9 cellular contexts compared by ENCODE assay signal in genomic region chr10:22345301-22346086, GRCh38. TPM values are rescaled to one million over a fixed set of nuclear protein-coding genes. Genes with fewer than 3 reads are reported as not detected.
DNase-seq lines count a peak whose midpoint lies in the region; ATAC-seq and TF ChIP-seq lines count a peak whose summit lies in the region.
"Had no signal": no experiment of that assay in that cellular context is flagged by ENCODE, and none has a peak within 500 bp of the region (broad histone marks: within the 10 kb centered on the region; RNA-seq: fewer than 3 reads in every experiment).

SPAG6 (plus strand) TSS chr10:22345496; CDS start chr10:22345612, 116 bp downstream.

- H3K9me3 ChIP-seq in adipocyte (ENCODE audit: control insufficient read depth, low read length) = peaks cover 16% of the 10 kb centered on the region
- no peaks in the 10 kb centered on the region for H3K9me3 ChIP-seq in left lung

- peak; percentile 31 for ATAC-seq in GM19397 (IDR thresholded peaks at IDR 0.05; ENCODE audit: unreplicated experiment)
- ATAC-seq in left lung = no peak
- ATAC-seq in stimulated activated naive CD8-positive, alpha-beta T cell treated with anti-CD3 and anti-CD28 coated beads, Interleukin-15, amount 100 ng/mL, for 72 hours = peak; percentile 75
- no peak for ATAC-seq in esophagus mucosa
- ATAC-seq in HG02981 (IDR thresholded peaks at IDR 0.05; ENCODE audit: unreplicated experiment) = no peak

- H3K4me3 Mint-ChIP-seq in stimulated activated naive CD8-positive, alpha-beta T cell treated with anti-CD3 and anti-CD28 coated beads, Interleukin-15, amount 100 ng/mL, for 72 hours = peak within 1 kb of the TSS; percentile 78 to 85

- H3K27ac Mint-ChIP-seq in stimulated activated naive CD8-positive, alpha-beta T cell treated with anti-CD3 and anti-CD28 coated beads, Interleukin-15, amount 100 ng/mL, for 72 hours = peak within 1 kb of the TSS in 1 of 2 donors; percentile 63

- H3K27me3 Mint-ChIP-seq in stimulated activated naive CD8-positive, alpha-beta T cell treated with anti-CD3 and anti-CD28 coated beads, Interleukin-15, amount 100 ng/mL, for 72 hours = peaks cover 72% of the 10 kb centered on the region

- H3K36me3 ChIP-seq in adipocyte (ENCODE audit: control insufficient read depth, insufficient read depth, low read length, severe bottlenecking) = no peaks in the 10 kb centered on the region
- no peaks in the 10 kb centered on the region for H3K36me3 ChIP-seq in left lung
- H3K36me3 ChIP-seq: tibial artery had no signal

- H3K27me3 ChIP-seq in adipocyte (replicated peaks; ENCODE audit: control insufficient read depth, insufficient read depth, low read length) (peaks cover 63% of the 10 kb centered on the region), left lung (peaks cover 82 to 91% of the 10 kb centered on the region in 2 donors)

- H3K4me1 Mint-ChIP-seq in stimulated activated naive CD8-positive, alpha-beta T cell treated with anti-CD3 and anti-CD28 coated beads, Interleukin-15, amount 100 ng/mL, for 72 hours = peaks cover 19% of the 10 kb centered on the region

- no peak for TF ChIP-seq CTCF in left lung (IDR thresholded peaks at IDR 0.05)

- peaks cover 0 to 5% of the 10 kb centered on the region in 2 donors for H3K9me3 Mint-ChIP-seq in stimulated activated naive CD8-positive, alpha-beta T cell treated with anti-CD3 and anti-CD28 coated beads, Interleukin-15, amount 100 ng/mL, for 72 hours

- H3K4me1 ChIP-seq in adipocyte (ENCODE audit: control insufficient read depth, insufficient read depth, low read length) (peaks cover 6% of the 10 kb centered on the region), left lung (peaks cover 2 to 18% of the 10 kb centered on the region in 2 donors)

- intact Hi-C loops in left lung (cut with DNase I) = no loop called here

- H3K4me3 ChIP-seq in adipocyte (ENCODE audit: low read length) = peak within 1 kb of the TSS; percentile 32
- peak within 1 kb of the TSS in 1 of 2 donors; percentile 34 for H3K4me3 ChIP-seq in left lung

- no peak within 1 kb of the TSS for H3K27ac ChIP-seq in left lung
- H3K27ac ChIP-seq: tibial artery had no signal

- H3K9ac ChIP-seq in adipocyte (ENCODE audit: low read length) = no peak within 1 kb of the TSS

- DNase-seq in NCI-H345 (lab: John Stamatoyannopoulos, UW) (peak; percentile 90), adipocyte (ENCODE audit: low read depth) (no peak), left lung (peak; percentile 66 to 94), SHP77 treated with DMSO at 0.1 percent for 48 hours (lab: John Stamatoyannopoulos, UW) (no peak)
- DNase-seq in stimulated activated naive CD8-positive, alpha-beta T cell treated with anti-CD3 and anti-CD28 coated beads, Interleukin-15, amount 100 ng/mL, for 72 hours = peak; percentile 55 to 78

RNA-seq across cellular contexts. Expression of gene SPAG6, which starts in this region (rescaled TPM):
- total RNA-seq in left lung (1 to 10 TPM in 1 of 2 donors, not detected in 1; 6.4 TPM), esophagus mucosa (not detected)

Comparison
In these comparisons a context has a peak if more than half of its experiments do, and no peak if none do; other contexts are left out.
1. ATAC-seq: peak in GM19397 (single experiment) and stimulated activated naive CD8-positive, alpha-beta T cell treated with anti-CD3 and anti-CD28 coated beads, Interleukin-15, amount 100 ng/mL, for 72 hours (single experiment); none in left lung (single experiment), esophagus mucosa (single experiment) and HG02981 (single experiment).
2. DNase-seq: peak in NCI-H345 (single experiment), left lung (2 of 2) and stimulated activated naive CD8-positive, alpha-beta T cell treated with anti-CD3 and anti-CD28 coated beads, Interleukin-15, amount 100 ng/mL, for 72 hours (2 of 2); none in adipocyte (single experiment) and SHP77 treated with DMSO at 0.1 percent for 48 hours (single experiment).